Comparison of ENCODE assay signal across 9 cellular contexts in the genomic region with DNA sequence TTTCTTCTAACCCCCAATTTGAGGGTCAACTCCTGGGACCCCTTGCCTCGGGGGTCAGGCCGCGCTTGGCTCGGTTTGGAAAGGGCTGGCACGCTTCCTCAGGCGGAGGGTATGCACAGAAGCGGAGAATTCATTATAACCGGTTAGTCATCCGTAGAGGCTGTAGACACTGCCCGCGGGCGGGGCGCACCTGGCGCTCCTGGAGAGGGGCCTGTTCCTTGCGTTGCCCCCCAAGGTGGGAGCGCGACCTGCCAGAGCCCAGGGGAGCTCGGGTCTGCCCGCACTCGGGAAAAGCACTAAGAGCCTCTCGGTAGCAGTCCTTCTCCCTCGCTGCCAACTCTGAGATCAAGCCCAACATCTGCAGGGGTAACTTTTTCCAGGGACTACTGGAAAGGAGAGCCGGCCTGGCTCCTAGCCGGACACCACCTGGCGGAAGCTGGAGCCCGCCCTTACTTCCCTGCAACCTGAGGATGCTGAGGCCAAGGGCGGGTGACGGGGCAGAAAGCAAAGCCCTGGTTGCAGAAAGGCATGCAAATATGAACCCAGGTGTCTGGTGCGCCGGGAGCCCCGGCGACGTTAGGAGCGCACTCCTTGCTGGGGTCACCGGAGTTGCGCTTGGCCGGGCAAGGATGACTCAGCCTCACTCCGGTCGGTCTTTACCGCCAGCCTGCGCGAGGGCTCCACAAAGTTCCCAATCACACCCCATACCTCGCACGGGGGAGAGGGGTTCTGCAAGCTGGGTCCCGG. TPM values are rescaled to one million over a fixed set of nuclear protein-coding genes. Genes with fewer than 3 reads are reported as not detected.
A peak's percentile ranks its signal among the peaks of the same experiment; 100 is the strongest.
DNase-seq lines count a peak whose midpoint lies in the region; ATAC-seq and TF ChIP-seq lines count a peak whose summit lies in the region.
"Had no signal": no experiment of that assay in that cellular context is flagged by ENCODE, and none has a peak within 500 bp of the region (broad histone marks: within the 10 kb centered on the region; RNA-seq: fewer than 3 reads in every experiment).

No MANE protein-coding gene starts in this region.

- intact Hi-C loops in activated B cell treated with CpG ODN at 0.5 μM for 24 hours (cut with micrococcal nuclease): no loop called here

- H3K4me1 Mint-ChIP-seq in activated B cell treated with CpG ODN at 0.5 μM for 24 hours: peaks cover 20% of the 10 kb centered on the region

- ATAC-seq in HG02943 (IDR thresholded peaks at IDR 0.05; ENCODE audit: low read depth, unreplicated experiment): peak; percentile 70
- peak; percentile 49 for ATAC-seq in activated B cell treated with CpG ODN at 0.5 μM for 24 hours (ENCODE audit: low read depth)
- no peak for ATAC-seq in HG02884 (IDR thresholded peaks at IDR 0.05; ENCODE audit: unreplicated experiment)
- no peak for ATAC-seq in HG03135 (IDR thresholded peaks at IDR 0.05; ENCODE audit: unreplicated experiment)

- peaks cover 4% of the 10 kb centered on the region for H3K9me3 Mint-ChIP-seq in activated B cell treated with CpG ODN at 0.5 μM for 24 hours

- no peak for TF ChIP-seq CTCF in GM10266 (IDR thresholded peaks at IDR 0.05; ENCODE audit: control insufficient read depth, insufficient read depth, low read depth, missing control alignments)
- TF ChIP-seq CTCF in activated B cell treated with CpG ODN at 0.5 μM for 24 hours (IDR thresholded peaks at IDR 0.05): no peak

- H3K36me3 Mint-ChIP-seq in activated B cell treated with CpG ODN at 0.5 μM for 24 hours (ENCODE audit: low read depth): no peaks in the 10 kb centered on the region

- H3K4me3 Mint-ChIP-seq in activated B cell treated with CpG ODN at 0.5 μM for 24 hours: peak overlapping the region; percentile 60

- H3K4me1 ChIP-seq in mesodermal cell (ENCODE audit: control insufficient read depth, insufficient read depth, low read length, poor library complexity, severe bottlenecking): peaks cover 4% of the 10 kb centered on the region

- H3K4me3 ChIP-seq in mesodermal cell (ENCODE audit: extremely low read depth, insufficient read depth, low read length, poor library complexity, severe bottlenecking): peak overlapping the region; percentile 42

- DNase-seq in GM10266 (ENCODE audit: extremely low spot score) (peak; percentile 46), activated B cell treated with CpG ODN at 0.5 μM for 24 hours (no peak), NCI-H1436 (lab: John Stamatoyannopoulos, UW) (no peak)
- DNase-seq in activated CD8-positive, alpha-beta memory T cell treated with anti-CD3 and anti-CD28 coated beads, Interleukin-2, amount 50 U/mL, for 48 hours: no peak

- H3K27ac Mint-ChIP-seq in activated B cell treated with CpG ODN at 0.5 μM for 24 hours: no peak overlapping the region

- 3 to 6% methylated on average over 32 to 37 of the region's 45 CpGs for WGBS in mesodermal cell (ENCODE audit: insufficient coverage in 2 of 2), 2 experiments

- CTCF ChIA-PET in activated B cell treated with CpG ODN at 0.5 μM for 24 hours (lab: Charles Lee): no interaction called here

- H3K36me3 ChIP-seq in mesodermal cell (ENCODE audit: control insufficient read depth, insufficient read depth, low read length): no peaks in the 10 kb centered on the region

- peaks cover 49% of the 10 kb centered on the region for H3K27me3 Mint-ChIP-seq in activated B cell treated with CpG ODN at 0.5 μM for 24 hours

- H3K9me3 ChIP-seq in mesodermal cell (ENCODE audit: control insufficient read depth, low read length): peaks cover 11% of the 10 kb centered on the region

- H3K27ac ChIP-seq in mesodermal cell (ENCODE audit: low read depth, low read length, severe bottlenecking): no peak overlapping the region
- H3K27ac ChIP-seq: HL-60 had no signal

- POLR2A ChIA-PET in activated B cell treated with CpG ODN at 0.5 μM for 24 hours (lab: Charles Lee): no interaction called here

RNA-seq across cellular contexts. Expression of gene CACNA2D3, which starts 1.5 kb away (rescaled TPM):
- not detected in 2 replicates for total RNA-seq in activated B cell treated with CpG ODN at 0.5 μM for 24 hours
- 1.2 TPM for polyA plus RNA-seq in mesodermal cell (2013, experiment 1 of 2)
- polyA plus RNA-seq in mesodermal cell (2013, experiment 2 of 2): not detected

Comparison
In these comparisons a context has a peak if more than half of its experiments do, and no peak if none do; other contexts are left out.
1. ATAC-seq: peak in HG02943 (single experiment) and activated B cell treated with CpG ODN at 0.5 μM for 24 hours (single experiment); none in HG02884 (single experiment) and HG03135 (single experiment).